Comparison of ENCODE assay signal across 17 cellular contexts in the genomic region with DNA sequence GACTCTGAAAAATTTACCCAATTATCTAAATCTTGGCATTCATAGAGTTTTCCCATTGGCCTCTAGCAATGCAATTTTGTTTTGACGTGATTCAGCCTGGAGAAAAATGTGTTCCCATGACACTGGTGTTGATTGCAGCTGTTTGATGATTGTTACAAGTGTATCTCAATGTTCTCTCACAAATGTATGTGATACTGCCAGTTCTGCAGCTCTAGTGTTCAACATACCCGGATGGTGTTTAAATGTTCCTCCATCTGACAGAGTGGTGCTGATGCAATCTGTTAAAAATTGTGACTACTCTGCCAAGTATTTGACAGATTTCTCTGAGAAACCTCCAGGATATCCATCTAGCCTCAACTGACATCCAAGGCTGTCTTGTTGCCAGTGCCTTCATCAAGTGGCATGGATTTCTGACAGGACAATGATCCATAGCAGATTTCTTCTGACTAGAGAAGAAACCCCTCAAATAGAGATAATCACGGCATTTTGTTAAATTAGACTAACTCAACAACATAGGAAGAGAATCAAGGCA.
"Had no signal": no experiment of that assay in that cellular context is flagged by ENCODE, and none has a peak within 500 bp of the region (broad histone marks: within the 10 kb centered on the region; RNA-seq: fewer than 3 reads in every experiment).

No MANE protein-coding gene starts in this region.

- ATAC-seq: activated CD4-positive, alpha-beta T cell treated with anti-CD3 and anti-CD28 coated beads for 36 hours; lower lobe of right lung; natural killer cell; WTC11 had no signal

- H3K4me3 ChIP-seq: cardiac muscle cell, lower lobe of right lung, tibial nerve had no signal

- DNase-seq: activated CD4-positive, alpha-beta T cell treated with anti-CD3 and anti-CD28 coated beads for 36 hours; activated CD4-positive, alpha-beta T cell treated with anti-CD3 and anti-CD28 coated beads, Interleukin-2, amount 50 U/mL, for 48 hours; amniotic stem cell; endodermal cell; immature natural killer cell; lower lobe of right lung; natural killer cell; SK-N-SH; stimulated activated CD4-positive, alpha-beta T cell treated with anti-CD3 and anti-CD28 coated beads, Interleukin-12 subunit alpha, Interleukin-12 subunit beta, amount 100 ng/mL, for 4 hours; stimulated activated CD4-positive, alpha-beta T cell treated with anti-CD3 and anti-CD28 coated beads, Interleukin-1b, Interleukin-23, amount 100 ng/mL, for 48 hours; stimulated activated CD8-positive, alpha-beta memory T cell treated with anti-CD3 and anti-CD28 coated beads, Interleukin-4, amount 100 ng/mL, for 48 hours; stimulated activated naive CD4-positive, alpha-beta T cell treated with Interleukin-2 at 50 U/mL for 16 hours had no signal

- H3K9me3 ChIP-seq: lower lobe of right lung, neutrophil had no signal

- H3K27ac ChIP-seq: cardiac muscle cell, lower lobe of right lung, neutrophil, parathyroid adenoma, tibial nerve had no signal

- H3K27me3 ChIP-seq: cardiac muscle cell, neutrophil had no signal

- H3K36me3 ChIP-seq: cardiac muscle cell, lower lobe of right lung, neutrophil, tibial nerve had no signal

- H3K4me1 ChIP-seq: lower lobe of right lung, parathyroid adenoma, tibial nerve had no signal
